11 cellular contexts compared by ENCODE assay signal in the genomic region with DNA sequence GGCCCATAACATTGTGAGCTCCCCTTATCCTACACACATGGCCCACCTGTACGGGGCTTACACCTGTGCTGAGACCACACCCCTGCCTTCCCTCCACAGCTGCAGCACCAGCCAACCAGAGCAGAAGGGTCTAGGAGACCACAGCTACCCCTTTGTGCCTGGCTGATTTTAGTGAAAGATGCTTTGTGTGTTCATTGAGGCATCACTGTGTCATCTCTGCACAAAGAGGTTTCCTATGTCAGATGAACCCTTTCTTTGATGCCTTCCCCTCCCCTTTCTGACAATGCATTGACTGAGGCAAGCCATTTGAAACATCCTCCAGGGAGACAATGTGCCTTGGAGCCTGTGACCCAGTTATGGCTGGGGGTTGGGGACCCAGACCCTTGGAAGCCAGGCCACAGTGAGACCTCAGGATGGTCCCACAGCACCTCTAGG.
"Had no signal": no experiment of that assay in that cellular context is flagged by ENCODE, and none has a peak within 500 bp of the region (broad histone marks: within the 10 kb centered on the region; RNA-seq: fewer than 3 reads in every experiment).

No MANE protein-coding gene starts in this region.

- H3K4me3 ChIP-seq: colonic mucosa, esophagus squamous epithelium, stomach, thyroid gland had no signal

- H3K27ac ChIP-seq: colonic mucosa, esophagus squamous epithelium, stomach, thyroid gland, WERI-Rb-1 had no signal

- DNase-seq: activated CD4-positive, alpha-beta T cell treated with anti-CD3 and anti-CD28 coated beads, Interleukin-2, amount 50 U/mL, for 48 hours; activated naive CD4-positive, alpha-beta T cell treated with anti-CD3 and anti-CD28 coated beads for 36 hours; activated naive CD8-positive, alpha-beta T cell treated with anti-CD3 and anti-CD28 coated beads, Interleukin-2, amount 50 U/mL, for 24 hours; colonic mucosa; esophagus squamous epithelium; stomach; T-helper 17 cell; thyroid gland; WERI-Rb-1 had no signal

- ATAC-seq: activated naive CD8-positive, alpha-beta T cell treated with anti-CD3 and anti-CD28 coated beads, Interleukin-2, amount 50 U/mL, for 24 hours; left lobe of liver; sciatic nerve; T-helper 17 cell had no signal
